In the genomic region with DNA sequence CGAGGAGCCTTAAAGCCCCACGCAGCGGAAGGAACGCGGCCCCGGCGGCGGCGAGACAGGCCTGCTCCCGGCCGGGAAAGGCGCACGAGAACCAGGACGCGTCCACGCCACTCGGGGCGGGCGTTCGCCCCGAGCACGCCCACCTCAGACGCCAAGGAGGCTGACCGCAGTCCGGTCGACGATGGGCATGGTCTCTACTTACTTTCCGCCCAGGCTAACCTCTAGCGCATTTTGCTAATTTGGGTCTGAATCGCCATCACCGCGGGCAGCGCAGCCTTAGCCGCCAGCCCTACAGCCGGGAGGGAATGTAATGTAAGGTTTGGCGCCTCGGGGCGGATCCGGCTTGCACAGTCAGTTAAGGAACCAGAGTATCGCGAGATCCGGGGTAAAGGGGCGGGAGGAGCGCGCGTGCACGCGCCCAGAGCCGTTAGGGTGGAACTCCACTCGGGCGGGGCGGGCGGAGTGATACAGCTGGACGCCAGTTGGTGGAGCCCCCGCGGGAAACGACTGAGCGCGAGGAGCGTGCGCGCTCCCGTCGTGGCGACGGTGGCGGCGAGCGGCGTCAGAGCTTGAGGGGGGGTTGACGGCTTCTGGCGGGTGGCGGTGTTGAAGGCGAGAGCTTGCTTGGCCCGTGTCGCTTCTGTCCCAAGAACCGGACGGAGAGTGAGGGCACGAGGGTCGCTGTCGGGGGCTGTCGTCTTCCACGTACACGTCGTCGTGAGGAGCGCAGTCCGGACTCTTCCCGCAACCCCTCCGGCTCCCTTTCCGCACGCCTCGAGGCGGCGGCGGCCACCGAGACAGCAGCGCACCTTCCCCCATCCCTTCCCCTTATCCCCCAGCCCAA, we compare ENCODE assay signal across 8 cellular contexts. TPM values are rescaled to one million over a fixed set of nuclear protein-coding genes. Genes with fewer than 3 reads are reported as not detected.
DNase-seq lines count a peak whose midpoint lies in the region; ATAC-seq and TF ChIP-seq lines count a peak whose summit lies in the region.

Gene LUC7L2 (plus strand): TSS at position 529 of the 844 bp plus-strand sequence. CDS start 368 bp downstream, outside the sequence.

- DNase-seq in NCI-H1436 (lab: John Stamatoyannopoulos, UW) (peak; percentile 96), T follicular helper cell (ENCODE audit: low read depth) (peak; percentile 100), adipocyte (ENCODE audit: low read depth) (peak; percentile 100), cardiac muscle cell (ENCODE audit: low read depth in 1 of 2, low spot score in 1 of 2) (peak; percentile 99 to 100), pons (ENCODE audit: low spot score) (peak; percentile 98), type B pancreatic cell (ENCODE audit: extremely low spot score, unreplicated experiment) (peak; percentile 100)

- H3K36me3 ChIP-seq in adipocyte (ENCODE audit: control insufficient read depth, insufficient read depth, low read length, severe bottlenecking) (no peaks in the 10 kb centered on the region), cardiac muscle cell (no peaks in the 10 kb centered on the region)

- H3K9me3 ChIP-seq in adipocyte (ENCODE audit: control insufficient read depth, low read length) = no peaks in the 10 kb centered on the region
- no peaks in the 10 kb centered on the region for H3K9me3 ChIP-seq in cardiac muscle cell (ENCODE audit: low read depth)

- peaks cover 10% of the 10 kb centered on the region for H3K36me3 Mint-ChIP-seq in type B pancreatic cell

- H3K9ac ChIP-seq in adipocyte (ENCODE audit: low read length) = peak within 1 kb of the TSS; percentile 100

- ATAC-seq in HG02798 (IDR thresholded peaks at IDR 0.05; ENCODE audit: poor library complexity, unreplicated experiment) = peak; percentile 82

- H3K9me3 Mint-ChIP-seq in type B pancreatic cell = no peaks in the 10 kb centered on the region

- peak within 1 kb of the TSS; percentile 99 for H3K27ac Mint-ChIP-seq in type B pancreatic cell

- peak within 1 kb of the TSS; percentile 97 for H3K27ac ChIP-seq in cardiac muscle cell

- no peak for TF ChIP-seq CTCF in GM12875 (IDR thresholded peaks at IDR 0.05; ENCODE audit: borderline replicate concordance, insufficient read depth, low read depth, low read length)
- TF ChIP-seq CTCF in cardiac muscle cell (IDR thresholded peaks at IDR 0.05; ENCODE audit: low read depth, low read length) = no peak
- peak; percentile 17 for TF ChIP-seq CTCF in type B pancreatic cell (conservative IDR thresholded peaks at IDR 0.05)

- peak within 1 kb of the TSS; percentile 99 for H3K4me3 Mint-ChIP-seq in type B pancreatic cell

- peaks cover 37% of the 10 kb centered on the region for H3K4me1 ChIP-seq in adipocyte (ENCODE audit: control insufficient read depth, insufficient read depth, low read length)
- peaks cover 22% of the 10 kb centered on the region for H3K4me1 ChIP-seq in cardiac muscle cell (ENCODE audit: low read depth)

- H3K27me3 ChIP-seq in adipocyte (replicated peaks; ENCODE audit: control insufficient read depth, insufficient read depth, low read length) = no peaks in the 10 kb centered on the region
- H3K27me3 ChIP-seq in cardiac muscle cell = no peaks in the 10 kb centered on the region

- H3K4me3 ChIP-seq in GM12875 (ENCODE audit: low read depth, low read length) = peak within 1 kb of the TSS; percentile 90
- peak within 1 kb of the TSS; percentile 93 for H3K4me3 ChIP-seq in adipocyte (ENCODE audit: low read length)
- H3K4me3 ChIP-seq in cardiac muscle cell = peak within 1 kb of the TSS; percentile 72

- no peaks in the 10 kb centered on the region for H3K27me3 Mint-ChIP-seq in type B pancreatic cell

- H3K4me1 Mint-ChIP-seq in type B pancreatic cell (ENCODE audit: unreplicated experiment) = peaks cover 22% of the 10 kb centered on the region

RNA-seq across cellular contexts. Expression of gene LUC7L2, which starts in this region (rescaled TPM):
- total RNA-seq in cardiac muscle cell (55.1 and 105 TPM in 2 replicates), type B pancreatic cell (ENCODE audit: low replicate concordance) (83.5 and 90.0 TPM in 2 replicates)
- 87.8 and 109 TPM in 2 replicates for polyA plus RNA-seq in cardiac muscle cell

Comparison
In these comparisons a context has a peak if more than half of its experiments do, and no peak if none do; other contexts are left out.
1. Peak in every context shown above with its lines: DNase-seq, ATAC-seq, H3K4me3 ChIP-seq and H3K27ac ChIP-seq.